Comparison of ENCODE assay signal across 9 cellular contexts in the genomic region with DNA sequence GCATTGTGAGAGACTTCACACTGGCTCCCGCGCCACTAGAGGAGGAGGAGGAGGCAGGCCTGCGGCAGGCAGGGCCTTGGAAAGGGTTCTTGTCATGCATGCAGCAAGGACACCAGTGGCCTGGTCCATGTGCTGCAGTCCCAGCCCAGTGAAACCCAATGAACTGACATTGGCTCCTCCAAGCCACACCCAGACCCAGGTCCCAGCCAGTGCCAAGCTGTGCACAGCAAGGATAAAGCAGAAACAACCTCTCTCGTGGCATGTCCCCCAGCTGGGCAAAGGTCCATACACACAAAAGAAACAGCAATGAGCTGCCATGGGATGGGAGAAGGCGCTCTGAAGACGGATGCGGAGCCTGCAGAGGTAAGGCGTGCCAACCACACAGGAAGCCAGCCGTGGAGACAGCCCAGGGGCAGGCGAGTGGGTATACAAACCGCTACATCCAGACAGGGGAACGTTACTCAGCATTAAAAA.
A peak's percentile ranks its signal among the peaks of the same experiment; 100 is the strongest.
DNase-seq lines count a peak whose midpoint lies in the region; ATAC-seq and FAIRE-seq lines count a peak whose summit lies in the region.
"Had no signal": no experiment of that assay in that cellular context is flagged by ENCODE, and none has a peak within 500 bp of the region (broad histone marks: within the 10 kb centered on the region; RNA-seq: fewer than 3 reads in every experiment).

No MANE protein-coding gene starts in this region.

- H3K36me3 ChIP-seq in small intestine (ENCODE audit: control insufficient read depth in 2 of 2, insufficient read depth in 2 of 2, low read length in 2 of 2), result peaks cover 0 to 4% of the 10 kb centered on the region in 2 donors

- no peak for FAIRE-seq in small intestine (lab: Jason Lieb, UNC)
- FAIRE-seq: G401.6 had no signal

- no peaks in the 10 kb centered on the region for H3K27me3 ChIP-seq in small intestine (ENCODE audit: control insufficient read depth in 2 of 2, insufficient read depth in 2 of 2, low read length in 2 of 2)

- peaks cover 90% of the 10 kb centered on the region for H3K36me3 Mint-ChIP-seq in T-helper 2 cell treated with Interferon-gamma antibody and Interleukin-4, amounts not matched to agents 5 μg/mL and 100 μg/mL, for 36 hours (ENCODE audit: low read depth)
- peaks cover 69% of the 10 kb centered on the region for H3K36me3 Mint-ChIP-seq in activated naive CD4-positive, alpha-beta T cell treated with anti-CD3 and anti-CD28 coated beads, Interleukin-2, amount 10 ng/mL, durations not matched to agents 7 days and 5 days

- H3K9me3 ChIP-seq in small intestine (ENCODE audit: control insufficient read depth, low read depth), result no peaks in the 10 kb centered on the region

- H3K4me3 ChIP-seq in small intestine (ENCODE audit: low read depth in 1 of 2, low read length in 2 of 2), result no peak overlapping the region

- CTCF ChIA-PET in activated naive CD4-positive, alpha-beta T cell treated with anti-CD3 and anti-CD28 coated beads, Interleukin-2, amount 10 ng/mL, durations not matched to agents 7 days and 5 days (lab: Charles Lee), result interaction anchor here (1.1 to 5.9 kb wide), 4 partner anchors 19 to 141 kb away, joined by 3 to 30 read pairs (median 8); no protein-coding TSS in a partner anchor

- H3K27ac ChIP-seq in small intestine (ENCODE audit: low read depth in 1 of 2, low read length in 1 of 2), result peak overlapping the region in 1 of 2 donors; percentile 65

- ATAC-seq in GM18498 (IDR thresholded peaks at IDR 0.05; ENCODE audit: unreplicated experiment), result peak; percentile 43

- no peaks in the 10 kb centered on the region for H3K27me3 Mint-ChIP-seq in T-helper 2 cell treated with Interferon-gamma antibody and Interleukin-4, amounts not matched to agents 5 μg/mL and 100 μg/mL, for 36 hours (ENCODE audit: low read depth)
- no peaks in the 10 kb centered on the region for H3K27me3 Mint-ChIP-seq in activated naive CD4-positive, alpha-beta T cell treated with anti-CD3 and anti-CD28 coated beads, Interleukin-2, amount 10 ng/mL, durations not matched to agents 7 days and 5 days

- peak; percentile 47 for DNase-seq in T-helper 2 cell treated with Interferon-gamma antibody and Interleukin-4, amounts not matched to agents 5 μg/mL and 100 μg/mL, for 36 hours (ENCODE audit: low spot score)
- DNase-seq in activated naive CD4-positive, alpha-beta T cell treated with anti-CD3 and anti-CD28 coated beads, Interleukin-2, amount 10 ng/mL, durations not matched to agents 7 days and 5 days, result peak; percentile 85
- DNase-seq in small intestine (peak; percentile 43), NCI-H1417 (lab: John Stamatoyannopoulos, UW) (no peak), NCI-H1417 treated with DMSO at 0.1 percent for 48 hours (lab: John Stamatoyannopoulos, UW) (no peak), NCI-H1048 (lab: John Stamatoyannopoulos, UW) (no peak), inferior parietal cortex (ENCODE audit: extremely low spot score) (no peak)

- peaks cover 71% of the 10 kb centered on the region for H3K4me1 Mint-ChIP-seq in T-helper 2 cell treated with Interferon-gamma antibody and Interleukin-4, amounts not matched to agents 5 μg/mL and 100 μg/mL, for 36 hours (ENCODE audit: low read depth)
- H3K4me1 Mint-ChIP-seq in activated naive CD4-positive, alpha-beta T cell treated with anti-CD3 and anti-CD28 coated beads, Interleukin-2, amount 10 ng/mL, durations not matched to agents 7 days and 5 days, result peaks cover 84% of the 10 kb centered on the region

- WGBS in small intestine, 3 donors, result 61 to 74% (median 61%) methylated on average over 12 of the region's 12 CpGs

- H3K4me3 Mint-ChIP-seq in T-helper 2 cell treated with Interferon-gamma antibody and Interleukin-4, amounts not matched to agents 5 μg/mL and 100 μg/mL, for 36 hours, result peak overlapping the region; percentile 72
- H3K4me3 Mint-ChIP-seq in activated naive CD4-positive, alpha-beta T cell treated with anti-CD3 and anti-CD28 coated beads, Interleukin-2, amount 10 ng/mL, durations not matched to agents 7 days and 5 days, result peak overlapping the region; percentile 37

- peaks cover 5% of the 10 kb centered on the region for H3K9me3 Mint-ChIP-seq in T-helper 2 cell treated with Interferon-gamma antibody and Interleukin-4, amounts not matched to agents 5 μg/mL and 100 μg/mL, for 36 hours
- H3K9me3 Mint-ChIP-seq in activated naive CD4-positive, alpha-beta T cell treated with anti-CD3 and anti-CD28 coated beads, Interleukin-2, amount 10 ng/mL, durations not matched to agents 7 days and 5 days, result peaks cover 5% of the 10 kb centered on the region

- H3K27ac Mint-ChIP-seq in T-helper 2 cell treated with Interferon-gamma antibody and Interleukin-4, amounts not matched to agents 5 μg/mL and 100 μg/mL, for 36 hours, result peak overlapping the region; percentile 92
- peak overlapping the region; percentile 89 for H3K27ac Mint-ChIP-seq in activated naive CD4-positive, alpha-beta T cell treated with anti-CD3 and anti-CD28 coated beads, Interleukin-2, amount 10 ng/mL, durations not matched to agents 7 days and 5 days

- H3K4me1 ChIP-seq in small intestine (ENCODE audit: control insufficient read depth in 2 of 2, insufficient read depth in 1 of 2, low read depth in 1 of 2, low read length in 1 of 2), result peaks cover 0 to 7% of the 10 kb centered on the region in 2 donors

Comparison
In these comparisons a context has a peak if more than half of its experiments do, and no peak if none do; other contexts are left out.
1. DNase-seq: peak in T-helper 2 cell treated with Interferon-gamma antibody and Interleukin-4, amounts not matched to agents 5 μg/mL and 100 μg/mL, for 36 hours (single experiment), activated naive CD4-positive, alpha-beta T cell treated with anti-CD3 and anti-CD28 coated beads, Interleukin-2, amount 10 ng/mL, durations not matched to agents 7 days and 5 days (single experiment) and small intestine (single experiment); none in NCI-H1417 (0 of 3), NCI-H1417 treated with DMSO at 0.1 percent for 48 hours (single experiment), NCI-H1048 (single experiment) and inferior parietal cortex (single experiment).